In genomic region chr3:111903067-111903511, GRCh38 we compare ENCODE assay signal across 9 cellular contexts. TPM values are rescaled to one million over a fixed set of nuclear protein-coding genes. Genes with fewer than 3 reads are reported as not detected.
A peak's percentile ranks its signal among the peaks of the same experiment; 100 is the strongest.
DNase-seq lines count a peak whose midpoint lies in the region; ATAC-seq and TF ChIP-seq lines count a peak whose summit lies in the region.
"Had no signal": no experiment of that assay in that cellular context is flagged by ENCODE, and none has a peak within 500 bp of the region (broad histone marks: within the 10 kb centered on the region; RNA-seq: fewer than 3 reads in every experiment).

No MANE protein-coding gene starts in this region.

- no CpG with 5 or more reads among the region's 2 CpGs for WGBS in IMR-90 (ENCODE audit: extremely low coverage in 2 of 2, insufficient read length in 1 of 2), 2 experiments
- WGBS in mammary epithelial cell (ENCODE audit: low coverage, missing lambda C conversion rate), result 56% methylated on average over 1 of the region's 2 CpGs
- WGBS in mesendoderm (ENCODE audit: extremely low coverage, insufficient coverage, low lambda C conversion rate), result no CpG with 5 or more reads among the region's 2 CpGs
- 66 to 74% (median 72%) methylated on average over 2 of the region's 2 CpGs for WGBS in psoas muscle, 3 donors
- WGBS in stomach, 5 donors, result 53 to 72% (median 68%) methylated on average over 2 of the region's 2 CpGs

- no peaks in the 10 kb centered on the region for H3K36me3 ChIP-seq in IMR-90 (ENCODE audit: control insufficient read depth, insufficient read depth, low read length)
- peaks cover 13% of the 10 kb centered on the region for H3K36me3 ChIP-seq in mammary epithelial cell (ENCODE audit: insufficient read depth, low read length)
- H3K36me3 ChIP-seq in mesendoderm (ENCODE audit: control insufficient read depth, insufficient read depth, low read length), result no peaks in the 10 kb centered on the region
- no peaks in the 10 kb centered on the region for H3K36me3 ChIP-seq in psoas muscle (ENCODE audit: insufficient read depth in 1 of 2, low read depth in 1 of 2)
- peaks cover 0 to 3% (median 0%) of the 10 kb centered on the region in 4 donors for H3K36me3 ChIP-seq in stomach

- peaks cover 2 to 18% of the 10 kb centered on the region in 2 experiments; a peak in 2 of 4 replicates for H3K79me1 ChIP-seq in IMR-90 (ENCODE audit: low read depth in 1 of 2, low read length in 2 of 2)
- H3K79me1 ChIP-seq in mesendoderm (ENCODE audit: low read length), result peaks cover 13% of the 10 kb centered on the region

- peak overlapping the region; percentile 80 for H3K27ac ChIP-seq in IMR-90 (ENCODE audit: insufficient read depth, low read length)
- H3K27ac ChIP-seq in mammary epithelial cell (ENCODE audit: insufficient read depth, low read depth, low read length), result peak overlapping the region; percentile 85
- H3K27ac ChIP-seq in mesendoderm (ENCODE audit: low read depth, low read length), result no peak overlapping the region
- no peak overlapping the region for H3K27ac ChIP-seq in psoas muscle
- H3K27ac ChIP-seq in stomach, result peak overlapping the region in 2 of 5 donors; percentile 10 to 48

- peak; percentile 96 for DNase-seq in ELR (ENCODE audit: low read depth)
- DNase-seq in IMR-90, result peak; percentile 84
- DNase-seq in mammary epithelial cell, result peak; percentile 84
- DNase-seq in mesendoderm, result peak; percentile 90
- no peak for DNase-seq in psoas muscle
- DNase-seq in stomach, result no peak
- DNase-seq: activated gamma-delta T cell, NCI-H2081 treated with DMSO at 0.1 percent for 48 hours had no signal

- peak overlapping the region; percentile 81 for H3K4ac ChIP-seq in IMR-90 (ENCODE audit: low read depth, low read length)
- H3K4ac ChIP-seq in mesendoderm (ENCODE audit: low read depth, low read length), result no peak overlapping the region

- peak overlapping the region; percentile 25; the same call in 1 of the 2 replicates for H3K23ac ChIP-seq in IMR-90 (ENCODE audit: low read depth, low read length)
- no peak overlapping the region for H3K23ac ChIP-seq in mesendoderm (ENCODE audit: low read length)

- TF ChIP-seq RAD21 in IMR-90 (IDR thresholded peaks at IDR 0.05; ENCODE audit: low read length), result no peak

- H4K8ac ChIP-seq in IMR-90 (ENCODE audit: low read depth in 2 of 2, low read length in 2 of 2), result peak overlapping the region; percentile 82 to 86
- no peak overlapping the region for H4K8ac ChIP-seq in mesendoderm (ENCODE audit: low read depth, low read length)

- H2AK5ac ChIP-seq in IMR-90 (ENCODE audit: low read depth, low read length) (peak overlapping the region; percentile 97), mesendoderm (ENCODE audit: low read length) (no peak overlapping the region)

- peak overlapping the region; percentile 82 for H2BK5ac ChIP-seq in IMR-90 (ENCODE audit: low read depth, low read length, poor library complexity, severe bottlenecking)
- H2BK5ac ChIP-seq in mesendoderm (ENCODE audit: low read length), result no peak overlapping the region

- peak; percentile 58 for ATAC-seq in IMR-90 (ENCODE audit: low read depth)
- ATAC-seq in psoas muscle, result no peak
- no peak for ATAC-seq in activated CD4-positive, CD25-positive, alpha-beta regulatory T cell treated with anti-CD3 and anti-CD28 coated beads, Interleukin-2, amount 50 U/mL, for 24 hours

- no peak overlapping the region; the same call in 1 of the 2 replicates for H3K4me2 ChIP-seq in IMR-90 (ENCODE audit: low read depth, low read length)
- no peak overlapping the region for H3K4me2 ChIP-seq in mammary epithelial cell (ENCODE audit: insufficient read depth, low read depth, low read length)
- H3K4me2 ChIP-seq in mesendoderm (ENCODE audit: low read length), result no peak overlapping the region

- H2BK120ac ChIP-seq in IMR-90 (ENCODE audit: low read depth, low read length) (peak overlapping the region; percentile 91), mesendoderm (ENCODE audit: low read depth, low read length) (no peak overlapping the region)

- peak overlapping the region; percentile 72 for H4K5ac ChIP-seq in IMR-90 (ENCODE audit: low read depth, low read length)
- no peak overlapping the region for H4K5ac ChIP-seq in mesendoderm (ENCODE audit: low read length)

- TF ChIP-seq CTCF in IMR-90 (conservative IDR thresholded peaks at IDR 0.05; ENCODE audit: low read depth, low read length) (no peak), mammary epithelial cell (conservative IDR thresholded peaks at IDR 0.05 in 1 of 2, IDR thresholded peaks at IDR 0.05 in 1 of 2; ENCODE audit: extremely low read depth in 1 of 2, insufficient read depth in 1 of 2, low read depth in 1 of 2, low read length in 2 of 2) (no peak), psoas muscle (IDR thresholded peaks at IDR 0.05) (no peak), stomach (IDR thresholded peaks at IDR 0.05) (no peak)

- H3K27me3 ChIP-seq in IMR-90 (ENCODE audit: control insufficient read depth, insufficient read depth, low read length), result no peaks in the 10 kb centered on the region
- no peaks in the 10 kb centered on the region for H3K27me3 ChIP-seq in mammary epithelial cell (ENCODE audit: insufficient read depth, low read length)
- no peaks in the 10 kb centered on the region for H3K27me3 ChIP-seq in mesendoderm (ENCODE audit: insufficient read depth, low read length, poor library complexity)
- H3K27me3 ChIP-seq in psoas muscle (ENCODE audit: insufficient read depth in 3 of 3, low read length in 2 of 3), result no peaks in the 10 kb centered on the region
- no peaks in the 10 kb centered on the region for H3K27me3 ChIP-seq in stomach

- H2BK15ac ChIP-seq in IMR-90 (ENCODE audit: low read depth, low read length) (peak overlapping the region; percentile 100), mesendoderm (replicated peaks; ENCODE audit: low read depth) (no peak overlapping the region)

- peak overlapping the region; percentile 91 for H4K91ac ChIP-seq in IMR-90 (ENCODE audit: insufficient read depth, low read depth, low read length)

- TF ChIP-seq EP300 in stomach (IDR thresholded peaks at IDR 0.05), result no peak

- BruUV-seq in IMR-90 (replicated peaks; lab: Mats Ljungman, UMichigan) (no TSS peak), mammary epithelial cell (replicated peaks; lab: Mats Ljungman, UMichigan) (no TSS peak)

- H2BK20ac ChIP-seq in IMR-90 (ENCODE audit: low read depth, low read length), result peak overlapping the region; percentile 99

- H4K20me1 ChIP-seq in IMR-90 (ENCODE audit: insufficient read depth, low read length) (no peaks in the 10 kb centered on the region), mammary epithelial cell (ENCODE audit: insufficient read depth, low read length) (no peaks in the 10 kb centered on the region)

- dilution Hi-C loops in IMR-90 (cut with HindIII; ENCODE audit: low sequenced_read_pairs, unreplicated experiment), result no loop called here
- dilution Hi-C loops in mammary epithelial cell (cut with HindIII; ENCODE audit: low sequenced_read_pairs), result no loop called here

- H3K9me1 ChIP-seq in IMR-90 (ENCODE audit: insufficient read depth, low read length), result peaks cover 6% of the 10 kb centered on the region; the same call in 1 of the 2 replicates

- H3K18ac ChIP-seq in IMR-90 (ENCODE audit: low read depth, low read length) (peak overlapping the region; percentile 83), mesendoderm (ENCODE audit: low read length) (no peak overlapping the region)

- H3K14ac ChIP-seq in IMR-90 (replicated peaks; ENCODE audit: low read depth, low read length), result peak overlapping the region; percentile 88

- no peak overlapping the region; the same call in 1 of the 2 replicates for H3K9ac ChIP-seq in IMR-90 (ENCODE audit: low read depth, low read length)
- peak overlapping the region; percentile 30 for H3K9ac ChIP-seq in mammary epithelial cell (ENCODE audit: insufficient read depth, low read length)
- no peak overlapping the region for H3K9ac ChIP-seq in mesendoderm (ENCODE audit: low read length)

- H3K9me3 ChIP-seq in IMR-90 (ENCODE audit: control insufficient read depth, insufficient read depth, low read length), result peaks cover 2% of the 10 kb centered on the region; the same call in 1 of the 2 replicates
- no peaks in the 10 kb centered on the region for H3K9me3 ChIP-seq in mammary epithelial cell (replicated peaks; ENCODE audit: insufficient read depth, low read length)
- no peaks in the 10 kb centered on the region for H3K9me3 ChIP-seq in psoas muscle
- no peaks in the 10 kb centered on the region for H3K9me3 ChIP-seq in stomach

- no peak overlapping the region for H2AFZ ChIP-seq in IMR-90 (replicated peaks; ENCODE audit: low read length, poor library complexity)
- no peak overlapping the region for H2AFZ ChIP-seq in mammary epithelial cell (ENCODE audit: low read depth, low read length)

- H2AK9ac ChIP-seq in IMR-90 (replicated peaks; ENCODE audit: low read depth, low read length, poor library complexity), result peak overlapping the region; percentile 76

- H3K56ac ChIP-seq in IMR-90 (ENCODE audit: extremely low read depth, insufficient read depth, low read length), result peak overlapping the region; percentile 63; the same call in 1 of the 2 replicates
- no peak overlapping the region for H3K56ac ChIP-seq in mesendoderm (ENCODE audit: low read length)

- H3K4me1 ChIP-seq in IMR-90 (ENCODE audit: control insufficient read depth, insufficient read depth, low read length) (peaks cover 12% of the 10 kb centered on the region), mammary epithelial cell (ENCODE audit: insufficient read depth, low read length) (peaks cover 37% of the 10 kb centered on the region), mesendoderm (ENCODE audit: control insufficient read depth, low read depth, low read length) (no peaks in the 10 kb centered on the region), psoas muscle (no peaks in the 10 kb centered on the region), stomach (peaks cover 0 to 15% (median 7%) of the 10 kb centered on the region in 4 donors)

- H3K79me2 ChIP-seq in mammary epithelial cell (ENCODE audit: insufficient read depth, low read length) (peaks cover 82% of the 10 kb centered on the region), mesendoderm (ENCODE audit: control insufficient read depth, insufficient read depth, low read length) (peaks cover 20% of the 10 kb centered on the region)

- POLR2A ChIA-PET in IMR-90 (lab: Charles Lee; ENCODE audit: unreplicated experiment), result no interaction called here

- intact Hi-C loops in IMR-90 (cut with micrococcal nuclease) (loop anchor here (5.0 kb wide), 1 partner anchor 34 kb away; no protein-coding TSS in a partner anchor), mammary epithelial cell (cut with micrococcal nuclease) (loop anchor here (2.0 to 5.0 kb wide), 3 partner anchors 42 to 184 kb away; partner anchors contain the start of gene C3orf52), psoas muscle (cut with DNase I) (no loop called here), stomach (cut with DNase I; ENCODE audit: low total_unique reads) (no loop called here)

- H3K4me3 ChIP-seq in IMR-90 (ENCODE audit: insufficient read depth, low read depth, low read length), result no peak overlapping the region
- no peak overlapping the region for H3K4me3 ChIP-seq in mammary epithelial cell (replicated peaks in 1 of 3; ENCODE audit: insufficient read depth in 1 of 3, low read depth in 2 of 3, low read length in 3 of 3)
- H3K4me3 ChIP-seq in mesendoderm (ENCODE audit: low read length), result no peak overlapping the region
- H3K4me3 ChIP-seq in psoas muscle, result no peak overlapping the region
- H3K4me3 ChIP-seq in stomach, result no peak overlapping the region

- CTCF ChIA-PET in IMR-90 (lab: Yijun Ruan, JAX) (no interaction called here), mammary epithelial cell (lab: Charles Lee; ENCODE audit: low non-redundant PET) (no interaction called here)

- in situ Hi-C loops in IMR-90 (cut with MboI; ENCODE audit: low sequenced_read_pairs), result no loop called here
- in situ Hi-C loops in mammary epithelial cell (cut with MboI; ENCODE audit: low sequenced_read_pairs in 2 of 2), result no loop called here

- TF ChIP-seq POLR2A in IMR-90 (IDR thresholded peaks at IDR 0.05; ENCODE audit: low read depth, low read length), result no peak
- TF ChIP-seq POLR2A in stomach (IDR thresholded peaks at IDR 0.05), result no peak

RNA-seq across cellular contexts. Expression of gene PHLDB2, which starts 44.0 kb away (rescaled TPM):
- total RNA-seq in IMR-90 (2012; rRNA removed), result 27.2 and 28.7 TPM in 2 replicates
- polyA plus RNA-seq in IMR-90 (2012; rRNA removed), result 8.0 and 10.6 TPM in 2 replicates
- polyA plus RNA-seq in IMR-90 (2012; cell fraction: cytosol; rRNA removed), result 2.4 and 2.9 TPM in 2 replicates
- 4.0 and 19.6 TPM in 2 replicates for polyA plus RNA-seq in IMR-90 (2012; cell fraction: nucleus; rRNA removed; ENCODE audit: low replicate concordance)
- total RNA-seq in mammary epithelial cell, result 100 to 1,000 TPM in 1 of 2 donors, 10 to 100 TPM in 1; 95.5 to 153 TPM
- 21.1 TPM for polyA plus RNA-seq in mammary epithelial cell
- polyA minus RNA-seq in mammary epithelial cell, result 55.5 TPM
- 35.6 TPM for polyA plus RNA-seq in mesendoderm (2013, experiment 1 of 2)
- polyA plus RNA-seq in mesendoderm (2013, experiment 2 of 2), result 35.8 TPM
- total RNA-seq in psoas muscle, result 1 to 10 TPM; 3.5 to 7.5 (median 5.9) TPM
- polyA plus RNA-seq in psoas muscle, result 1 to 10 TPM; 2.9 to 8.5 (median 3.0) TPM
- total RNA-seq in stomach, result 100 to 1,000 TPM in 2 of 5 donors, 10 to 100 TPM in 3; 13.0 to 149 (median 83.3) TPM
- 10 to 100 TPM; 10.6 to 17.3 (median 13.3) TPM for polyA plus RNA-seq in stomach

Comparison
In these comparisons a context has a peak if more than half of its experiments do, and no peak if none do; other contexts are left out.
1. DNase-seq: peak in ELR (single experiment), IMR-90 (single experiment), mammary epithelial cell (single experiment) and mesendoderm (single experiment); none in psoas muscle (0 of 2) and stomach (single experiment).
2. H3K27ac ChIP-seq: peak in IMR-90 (single experiment) and mammary epithelial cell (single experiment); none in mesendoderm (single experiment) and psoas muscle (single experiment).
3. intact Hi-C loops: an anchor here in IMR-90 (5.0 kb wide) and mammary epithelial cell (2.0 to 5.0 kb wide); none called in psoas muscle and stomach.